Comparison of ENCODE assay signal across 12 cellular contexts in the genomic region with DNA sequence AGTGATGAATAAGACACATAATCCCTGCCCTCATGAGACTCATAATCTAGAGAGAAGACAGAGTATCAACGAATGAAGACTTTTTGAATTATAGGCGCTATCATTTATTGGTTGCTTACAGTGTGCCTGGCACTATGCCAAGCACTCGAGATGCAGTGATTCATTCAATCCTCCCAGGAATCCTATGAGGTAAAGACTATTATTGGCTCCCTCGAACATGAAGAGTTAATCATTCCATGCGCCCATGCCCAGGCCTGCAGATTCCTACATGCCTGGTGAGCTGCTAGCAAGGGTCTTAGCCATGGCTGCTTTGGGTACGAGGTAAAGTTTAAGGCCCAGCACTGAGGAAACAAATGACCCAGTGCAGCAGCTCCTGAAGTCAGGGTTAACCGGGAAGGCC. TPM values are rescaled to one million over a fixed set of nuclear protein-coding genes. Genes with fewer than 3 reads are reported as not detected.
DNase-seq lines count a peak whose midpoint lies in the region; ATAC-seq, FAIRE-seq and TF ChIP-seq lines count a peak whose summit lies in the region.
"Had no signal": no experiment of that assay in that cellular context is flagged by ENCODE, and none has a peak within 500 bp of the region (broad histone marks: within the 10 kb centered on the region; RNA-seq: fewer than 3 reads in every experiment).

No MANE protein-coding gene starts in this region.

- H3K9me3 ChIP-seq in HUES6 (ENCODE audit: control insufficient read depth, insufficient read depth, low read depth, low read length) (no peaks in the 10 kb centered on the region), breast epithelium (no peaks in the 10 kb centered on the region), keratinocyte (ENCODE audit: control insufficient read depth, low read depth, low read length) (no peaks in the 10 kb centered on the region), testis (no peaks in the 10 kb centered on the region)

- H3K4me3 ChIP-seq in HUES6 (ENCODE audit: low read depth, low read length) = peak overlapping the region; percentile 63
- H3K4me3 ChIP-seq in breast epithelium = peak overlapping the region in 2 of 3 donors; percentile 41 to 58
- H3K4me3 ChIP-seq in keratinocyte (ENCODE audit: control insufficient read depth in 2 of 3, extremely low read depth in 1 of 3, insufficient read depth in 2 of 3, low read depth in 1 of 3, low read length in 3 of 3) = peak overlapping the region; percentile 52 to 79 (median 70)
- no peak overlapping the region for H3K4me3 ChIP-seq in testis

- H4K20me1 ChIP-seq in keratinocyte (ENCODE audit: control insufficient read depth, extremely low read depth, insufficient read depth, low read length) = no peaks in the 10 kb centered on the region

- in situ Hi-C loops in ACHN (cut with HindIII; ENCODE audit: low pct_ligation_motif_present, low pct_unique_long_range_greater_than_20kb, low sequenced_read_pairs) = no loop called here

- H3K27ac ChIP-seq in HUES6 (ENCODE audit: low read depth, low read length) (no peak overlapping the region), breast epithelium (no peak overlapping the region), keratinocyte (ENCODE audit: control insufficient read depth, insufficient read depth, low read length) (peak overlapping the region; percentile 86), testis (no peak overlapping the region)
- H3K27ac ChIP-seq: cardiac muscle cell, parathyroid adenoma had no signal

- H3K4me2 ChIP-seq in keratinocyte (ENCODE audit: control insufficient read depth, extremely low read depth, insufficient read depth, low read depth, low read length) = peak overlapping the region; percentile 79

- DNase-seq in ACHN = peak; percentile 84
- no peak for DNase-seq in breast epithelium (ENCODE audit: low spot score in 2 of 2)
- peak; percentile 70 for DNase-seq in keratinocyte (ENCODE audit: low read depth, low spot score)
- DNase-seq in testis = no peak
- no peak for DNase-seq in activated CD8-positive, alpha-beta memory T cell treated with anti-CD3 and anti-CD28 coated beads for 24 hours
- DNase-seq in left lobe of liver (ENCODE audit: low spot score) = no peak
- DNase-seq: NCI-H1694 had no signal

- H3K79me2 ChIP-seq in keratinocyte (ENCODE audit: control insufficient read depth, insufficient read depth, low read length) = peaks cover 15% of the 10 kb centered on the region
- H3K79me2 ChIP-seq: parathyroid adenoma had no signal

- TF ChIP-seq CTCF in breast epithelium (IDR thresholded peaks at IDR 0.05) = no peak
- no peak for TF ChIP-seq CTCF in keratinocyte (optimal IDR thresholded peaks at IDR 0.05 in 1 of 3, IDR thresholded peaks at IDR 0.05 in 1 of 3, conservative IDR thresholded peaks at IDR 0.05 in 1 of 3; ENCODE audit: extremely low read depth in 1 of 3, insufficient read depth in 2 of 3, low read length in 3 of 3)
- TF ChIP-seq CTCF in testis (IDR thresholded peaks at IDR 0.05) = no peak

- H3K36me3 ChIP-seq in HUES6 (ENCODE audit: control insufficient read depth, insufficient read depth, low read length) (peaks cover 16% of the 10 kb centered on the region; the same call in 1 of the 2 replicates), breast epithelium (no peaks in the 10 kb centered on the region), keratinocyte (ENCODE audit: control insufficient read depth in 2 of 2, extremely low read depth in 1 of 2, insufficient read depth in 2 of 2, low read length in 2 of 2) (peaks cover 0 to 3% of the 10 kb centered on the region in 2 experiments), testis (ENCODE audit: low read depth, missing control alignments) (no peaks in the 10 kb centered on the region)
- H3K36me3 ChIP-seq: cardiac muscle cell had no signal

- TF ChIP-seq POLR2A in breast epithelium (IDR thresholded peaks at IDR 0.05) (no peak), testis (IDR thresholded peaks at IDR 0.05) (no peak)

- dilution Hi-C loops in keratinocyte (cut with MboI; ENCODE audit: extremely low pct_ligation_motif_present, low sequenced_read_pairs) = no loop called here

- H3K4me1 ChIP-seq in HUES6 (ENCODE audit: control insufficient read depth, insufficient read depth, low read length) = peaks cover 9% of the 10 kb centered on the region
- H3K4me1 ChIP-seq in breast epithelium = no peaks in the 10 kb centered on the region
- peaks cover 5% of the 10 kb centered on the region for H3K4me1 ChIP-seq in keratinocyte (ENCODE audit: control insufficient read depth, extremely low read depth, insufficient read depth, low read length)
- H3K4me1 ChIP-seq in testis = no peaks in the 10 kb centered on the region
- H3K4me1 ChIP-seq: parathyroid adenoma had no signal

- WGBS in testis, 2 donors = 25 to 30% methylated on average over 7 of the region's 7 CpGs

- intact Hi-C loops in breast epithelium (cut with DNase I; ENCODE audit: low total_unique reads) = no loop called here
- intact Hi-C loops in testis (cut with DNase I; ENCODE audit: low total_unique reads) = no loop called here

- no peak for ATAC-seq in GM19351 (IDR thresholded peaks at IDR 0.05; ENCODE audit: unreplicated experiment)
- ATAC-seq in left lobe of liver = no peak

- peak; percentile 71 for FAIRE-seq in keratinocyte (lab: Jason Lieb, UNC)

- no peaks in the 10 kb centered on the region for H3K9me1 ChIP-seq in keratinocyte (ENCODE audit: control insufficient read depth, extremely low read depth, insufficient read depth, low read length)

- H3K9ac ChIP-seq in HUES6 (ENCODE audit: low read length) (no peak overlapping the region), keratinocyte (ENCODE audit: control insufficient read depth, extremely low read depth, insufficient read depth, low read length) (peak overlapping the region; percentile 85)
- H3K9ac ChIP-seq: parathyroid adenoma had no signal

- H2AFZ ChIP-seq in keratinocyte (ENCODE audit: control insufficient read depth, low read length) = peak overlapping the region; percentile 64

- H3K27me3 ChIP-seq in HUES6 (ENCODE audit: control insufficient read depth, insufficient read depth, low read length) = peaks cover 2% of the 10 kb centered on the region; the same call in 1 of the 2 replicates
- H3K27me3 ChIP-seq in breast epithelium = peaks cover 0 to 64% of the 10 kb centered on the region in 2 donors
- no peaks in the 10 kb centered on the region for H3K27me3 ChIP-seq in keratinocyte (ENCODE audit: control insufficient read depth, extremely low read depth, insufficient read depth, low read length)
- H3K27me3 ChIP-seq in testis = no peaks in the 10 kb centered on the region

RNA-seq across cellular contexts. Expression of a gene that starts 47.0 kb away (rescaled TPM):
- not detected for total RNA-seq in breast epithelium
- polyA plus RNA-seq in keratinocyte = not detected in 3 replicates
- polyA plus RNA-seq in keratinocyte (2011; ENCODE audit: low read depth) = not detected
- polyA plus RNA-seq in keratinocyte (2011; cell fraction: cytosol; rRNA removed) = not detected in 2 replicates
- polyA plus RNA-seq in keratinocyte (2011; cell fraction: nucleus; rRNA removed) = not detected in 2 replicates
- not detected in 2 replicates for polyA plus RNA-seq in keratinocyte (2012; ENCODE audit: low replicate concordance)
- polyA minus RNA-seq in keratinocyte = not detected in 3 replicates
- not detected for polyA minus RNA-seq in keratinocyte (2011; cell fraction: cytosol; rRNA and poly(A)+ RNA removed)
- not detected in 2 replicates for polyA minus RNA-seq in keratinocyte (2011; cell fraction: nucleus; rRNA and poly(A)+ RNA removed)
- total RNA-seq in testis = 1 to 10 TPM in 1 of 2 donors, under 1 TPM in 1; 0.81 to 1.7 TPM
- 0.34 TPM for polyA plus RNA-seq in testis (ENCODE audit: insufficient read depth, low read depth, low replicate concordance)
- not detected for total RNA-seq in left lobe of liver
- total RNA-seq: cardiac muscle cell had no signal
- polyA plus RNA-seq: cardiac muscle cell, CD14-positive monocyte had no signal

Comparison
In these comparisons a context has a peak if more than half of its experiments do, and no peak if none do; other contexts are left out.
1. DNase-seq: peak in ACHN (single experiment) and keratinocyte (single experiment); none in breast epithelium (0 of 2), testis (single experiment), activated CD8-positive, alpha-beta memory T cell treated with anti-CD3 and anti-CD28 coated beads for 24 hours (single experiment) and left lobe of liver (single experiment).
2. H3K4me3 ChIP-seq: peak in HUES6 (single experiment), breast epithelium (2 of 3) and keratinocyte (3 of 3); none in testis (0 of 2).